ENCODE assay signal across 18 cellular contexts in the genomic region with DNA sequence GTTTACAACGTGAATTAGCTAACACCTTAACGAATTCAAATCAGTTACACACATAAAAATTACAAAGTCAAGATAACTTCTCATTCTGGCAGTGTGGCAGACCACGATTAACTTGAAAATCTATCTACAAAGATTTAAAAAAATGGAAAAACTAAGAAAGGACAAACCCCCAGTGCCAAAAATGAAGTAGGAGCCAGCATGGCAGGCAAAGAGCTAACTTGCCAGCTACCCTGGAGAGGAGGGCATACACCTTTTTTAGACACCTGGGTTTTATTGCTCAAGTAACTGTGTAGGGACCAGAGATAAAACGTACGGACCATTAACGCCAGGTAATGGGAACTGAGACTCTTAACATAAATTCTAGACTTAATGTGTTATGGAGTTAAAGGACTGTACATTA. TPM values are rescaled to one million over a fixed set of nuclear protein-coding genes. Genes with fewer than 3 reads are reported as not detected.
A peak's percentile ranks its signal among the peaks of the same experiment; 100 is the strongest.
DNase-seq lines count a peak whose midpoint lies in the region; ATAC-seq and TF ChIP-seq lines count a peak whose summit lies in the region.
"Had no signal": no experiment of that assay in that cellular context is flagged by ENCODE, and none has a peak within 500 bp of the region (broad histone marks: within the 10 kb centered on the region; RNA-seq: fewer than 3 reads in every experiment).

No MANE protein-coding gene starts in this region.

- H3F3A ChIP-seq in GM23248 (ENCODE audit: insufficient read depth): peaks cover 19% of the 10 kb centered on the region

- H3K9ac ChIP-seq in BLaER1 treated with 17β-estradiol and CSF1 and Interleukin-3, amounts not matched to agents 10 nM and 100 nM: peak overlapping the region in 1 of 11 experiments; percentile 30; a peak in 2 of 22 replicates
- peak overlapping the region; percentile 96; the same call in 1 of the 2 replicates for H3K9ac ChIP-seq in GM23248

- POLR2A ChIA-PET in naive thymus-derived CD4-positive, alpha-beta T cell (lab: Charles Lee): interaction anchor here (0.6 to 5.7 kb wide), 2 partner anchors 32 to 47 kb away, joined by 3 to 108 read pairs; no protein-coding TSS in a partner anchor
- POLR2A ChIA-PET in Caco-2 (lab: Charles Lee): interaction anchor here (0.6 kb wide), 1 partner anchor 12 kb away, joined by 7 read pairs; no protein-coding TSS in a partner anchor

- peak overlapping the region; percentile 18 to 99 (median 89) for H3K4me2 ChIP-seq in BLaER1 treated with 17β-estradiol and CSF1 and Interleukin-3, amounts not matched to agents 10 nM and 100 nM
- peak overlapping the region; percentile 99 for H3K4me2 ChIP-seq in GM23248 (ENCODE audit: unreplicated experiment)

- peaks cover 61 to 74% (median 71%) of the 10 kb centered on the region in 11 experiments; a peak in 21 of 22 replicates for H4K20me1 ChIP-seq in BLaER1 treated with 17β-estradiol and CSF1 and Interleukin-3, amounts not matched to agents 10 nM and 100 nM
- 0 out of 2 replicates have a peak, but pooled peaks cover 8% of the 10 kb centered on the region for H4K20me1 ChIP-seq in GM23248 (ENCODE audit: insufficient read depth)

- peaks cover 11 to 52% (median 29%) of the 10 kb centered on the region in 11 experiments for H3K36me3 ChIP-seq in BLaER1 treated with 17β-estradiol and CSF1 and Interleukin-3, amounts not matched to agents 10 nM and 100 nM
- H3K36me3 ChIP-seq in GM23248 (ENCODE audit: low read depth) (no peaks in the 10 kb centered on the region), Caco-2 (ENCODE audit: control insufficient read depth, insufficient read depth, low read length) (no peaks in the 10 kb centered on the region), mucosa of descending colon (ENCODE audit: low read depth) (no peaks in the 10 kb centered on the region)
- H3K36me3 ChIP-seq in naive thymus-derived CD4-positive, alpha-beta T cell (ENCODE audit: control insufficient read depth in 2 of 3, insufficient read depth in 3 of 3, low read length in 3 of 3): peaks cover 0 to 10% (median 0%) of the 10 kb centered on the region in 3 experiments
- H3K36me3 ChIP-seq: vagina had no signal

- CTCF ChIA-PET in naive thymus-derived CD4-positive, alpha-beta T cell (lab: Charles Lee): interaction anchor here (4.2 to 9.0 kb wide), 2 partner anchors 17 to 47 kb away, joined by 41 to 222 read pairs; a partner anchor contains a TSS
- CTCF ChIA-PET in Caco-2 (lab: Charles Lee): interaction anchor here (1.1 kb wide), 1 partner anchor 170 kb away, joined by 3 read pairs; no protein-coding TSS in a partner anchor

- intact Hi-C loops in naive thymus-derived CD4-positive, alpha-beta T cell (cut with micrococcal nuclease): no loop called here
- intact Hi-C loops in Caco-2 (cut with micrococcal nuclease; ENCODE audit: unreplicated experiment) (no loop called here), mucosa of descending colon (cut with DNase I, micrococcal nuclease) (no loop called here)

- H3K79me2 ChIP-seq in GM23248 (ENCODE audit: insufficient read depth): peaks cover 74% of the 10 kb centered on the region

- no peak overlapping the region for H2AFZ ChIP-seq in GM23248

- no peak overlapping the region for H3K4me3 ChIP-seq in BLaER1 treated with 17β-estradiol and CSF1 and Interleukin-3, amounts not matched to agents 10 nM and 100 nM
- H3K4me3 ChIP-seq in GM23248 (peak overlapping the region; percentile 92; the same call in 1 of the 2 replicates), Caco-2 (ENCODE audit: low read depth, low read length) (no peak overlapping the region), mucosa of descending colon (no peak overlapping the region)
- H3K4me3 ChIP-seq in naive thymus-derived CD4-positive, alpha-beta T cell (ENCODE audit: low read length): no peak overlapping the region
- H3K4me3 ChIP-seq: vagina had no signal

- peak overlapping the region; percentile 86 for H3K4me3 Mint-ChIP-seq in activated T-helper 17 cell treated with anti-CD3 and anti-CD28 coated beads, Interleukin-2, amount 50 U/mL, for 72 hours
- H3K4me3 Mint-ChIP-seq in naive thymus-derived CD4-positive, alpha-beta T cell: peak overlapping the region; percentile 26 to 95 (median 51)
- H3K4me3 Mint-ChIP-seq in Caco-2 (ENCODE audit: unreplicated experiment): no peak overlapping the region

- H3K27me3 Mint-ChIP-seq in activated T-helper 17 cell treated with anti-CD3 and anti-CD28 coated beads, Interleukin-2, amount 50 U/mL, for 72 hours: no peaks in the 10 kb centered on the region
- no peaks in the 10 kb centered on the region for H3K27me3 Mint-ChIP-seq in naive thymus-derived CD4-positive, alpha-beta T cell
- no peaks in the 10 kb centered on the region for H3K27me3 Mint-ChIP-seq in Caco-2 (ENCODE audit: insufficient read depth, unreplicated experiment)

- no peak for DNase-seq in GM23248
- DNase-seq in naive thymus-derived CD4-positive, alpha-beta T cell: no peak
- no peak for DNase-seq in NCI-H2107 treated with DMSO at 0.1 percent for 48 hours (lab: John Stamatoyannopoulos, UW; ENCODE audit: unreplicated experiment)
- no peak for DNase-seq in Caco-2
- DNase-seq in mucosa of descending colon: no peak
- DNase-seq: GDM1; NCI-H1436; NCI-H510A; stimulated activated naive CD4-positive, alpha-beta T cell treated with Interleukin-2 at 50 U/mL for 16 hours; T-helper 9 cell had no signal

- H3K9me2 ChIP-seq in GM23248 (ENCODE audit: insufficient read depth): no peaks in the 10 kb centered on the region

- ATAC-seq in activated T-helper 17 cell treated with anti-CD3 and anti-CD28 coated beads, Interleukin-2, amount 50 U/mL, for 72 hours (replicated peaks): no peak
- ATAC-seq in naive thymus-derived CD4-positive, alpha-beta T cell: no peak
- ATAC-seq in mucosa of descending colon: no peak
- ATAC-seq: activated naive CD4-positive, alpha-beta T cell treated with anti-CD3 and anti-CD28 coated beads, Interleukin-2, amount 50 U/mL, for 72 hours; K562; sciatic nerve had no signal

- peaks cover 74% of the 10 kb centered on the region for H3K36me3 Mint-ChIP-seq in activated T-helper 17 cell treated with anti-CD3 and anti-CD28 coated beads, Interleukin-2, amount 50 U/mL, for 72 hours (ENCODE audit: low read depth)
- peaks cover 0 to 5% (median 4%) of the 10 kb centered on the region in 5 donors for H3K36me3 Mint-ChIP-seq in naive thymus-derived CD4-positive, alpha-beta T cell
- H3K36me3 Mint-ChIP-seq in Caco-2 (ENCODE audit: insufficient read depth, unreplicated experiment): peaks cover 65% of the 10 kb centered on the region

- H3K27ac ChIP-seq in BLaER1 treated with 17β-estradiol and CSF1 and Interleukin-3, amounts not matched to agents 10 nM and 100 nM: no peak overlapping the region
- no peak overlapping the region for H3K27ac ChIP-seq in GM23248
- H3K27ac ChIP-seq in naive thymus-derived CD4-positive, alpha-beta T cell (ENCODE audit: low read depth, low read length): no peak overlapping the region
- H3K27ac ChIP-seq: vagina had no signal

- H3K9me3 Mint-ChIP-seq in activated T-helper 17 cell treated with anti-CD3 and anti-CD28 coated beads, Interleukin-2, amount 50 U/mL, for 72 hours: no peaks in the 10 kb centered on the region
- no peaks in the 10 kb centered on the region for H3K9me3 Mint-ChIP-seq in naive thymus-derived CD4-positive, alpha-beta T cell
- no peaks in the 10 kb centered on the region for H3K9me3 Mint-ChIP-seq in Caco-2 (ENCODE audit: unreplicated experiment)
- H3K9me3 Mint-ChIP-seq: activated naive CD4-positive, alpha-beta T cell treated with anti-CD3 and anti-CD28 coated beads, Interleukin-2, amount 50 U/mL, for 72 hours had no signal

- WGBS in GM23248 (ENCODE audit: low coverage in 1 of 2, low lambda C conversion rate in 2 of 2, missing lambda C conversion rate in 2 of 2), 2 experiments: 92 to 94% methylated on average over 6 of the region's 6 CpGs

- no peaks in the 10 kb centered on the region for H3K9me3 ChIP-seq in BLaER1 treated with 17β-estradiol and CSF1 and Interleukin-3, amounts not matched to agents 10 nM and 100 nM (replicated peaks in 1 of 11)
- no peaks in the 10 kb centered on the region for H3K9me3 ChIP-seq in GM23248 (ENCODE audit: low read depth)
- no peaks in the 10 kb centered on the region for H3K9me3 ChIP-seq in naive thymus-derived CD4-positive, alpha-beta T cell (ENCODE audit: control insufficient read depth in 2 of 3, low read length in 3 of 3)
- no peaks in the 10 kb centered on the region for H3K9me3 ChIP-seq in Caco-2
- H3K9me3 ChIP-seq in mucosa of descending colon: no peaks in the 10 kb centered on the region
- H3K9me3 ChIP-seq: vagina had no signal

- no peak overlapping the region for H3K27ac Mint-ChIP-seq in activated T-helper 17 cell treated with anti-CD3 and anti-CD28 coated beads, Interleukin-2, amount 50 U/mL, for 72 hours
- peak overlapping the region in 1 of 9 donors; percentile 21 for H3K27ac Mint-ChIP-seq in naive thymus-derived CD4-positive, alpha-beta T cell
- H3K27ac Mint-ChIP-seq in Caco-2 (ENCODE audit: unreplicated experiment): no peak overlapping the region
- H3K27ac Mint-ChIP-seq: activated naive CD4-positive, alpha-beta T cell treated with anti-CD3 and anti-CD28 coated beads, Interleukin-2, amount 50 U/mL, for 72 hours had no signal

- H3K27me3 ChIP-seq in BLaER1 treated with 17β-estradiol and CSF1 and Interleukin-3, amounts not matched to agents 10 nM and 100 nM: no peaks in the 10 kb centered on the region
- H3K27me3 ChIP-seq in GM23248 (replicated peaks; ENCODE audit: insufficient read depth) (no peaks in the 10 kb centered on the region), Caco-2 (replicated peaks; ENCODE audit: control insufficient read depth, insufficient read depth, low read length) (no peaks in the 10 kb centered on the region)
- no peaks in the 10 kb centered on the region for H3K27me3 ChIP-seq in naive thymus-derived CD4-positive, alpha-beta T cell (ENCODE audit: control insufficient read depth in 2 of 2, insufficient read depth in 2 of 2, low read length in 2 of 2)
- H3K27me3 ChIP-seq: vagina had no signal

- TF ChIP-seq CTCF in Caco-2 (IDR thresholded peaks at IDR 0.05; ENCODE audit: insufficient read depth in 1 of 2, low read depth in 1 of 2, low read length in 1 of 2, severe bottlenecking in 1 of 2, unreplicated experiment in 1 of 2) (no peak), mucosa of descending colon (IDR thresholded peaks at IDR 0.05) (no peak)

- BruUV-seq in Caco-2 (replicated peaks; lab: Mats Ljungman, UMichigan): no TSS peak

- peaks cover 28% of the 10 kb centered on the region for H3K4me1 Mint-ChIP-seq in activated T-helper 17 cell treated with anti-CD3 and anti-CD28 coated beads, Interleukin-2, amount 50 U/mL, for 72 hours
- peaks cover 45 to 84% (median 72%) of the 10 kb centered on the region in 7 donors for H3K4me1 Mint-ChIP-seq in naive thymus-derived CD4-positive, alpha-beta T cell
- peaks cover 16% of the 10 kb centered on the region for H3K4me1 Mint-ChIP-seq in Caco-2 (ENCODE audit: low read depth, unreplicated experiment)

- H3K4me1 ChIP-seq in BLaER1 treated with 17β-estradiol and CSF1 and Interleukin-3, amounts not matched to agents 10 nM and 100 nM: peaks cover 39 to 56% (median 48%) of the 10 kb centered on the region in 10 experiments
- H3K4me1 ChIP-seq in GM23248 (ENCODE audit: insufficient read depth) (peaks cover 30% of the 10 kb centered on the region), Caco-2 (peaks cover 12% of the 10 kb centered on the region; the same call in 1 of the 2 replicates), mucosa of descending colon (ENCODE audit: low read depth) (peaks cover 17% of the 10 kb centered on the region)
- H3K4me1 ChIP-seq in naive thymus-derived CD4-positive, alpha-beta T cell (ENCODE audit: control insufficient read depth in 2 of 2, insufficient read depth in 2 of 2, low read length in 2 of 2): peaks cover 36 to 42% of the 10 kb centered on the region in 2 donors

- in situ Hi-C loops in GM23248 (cut with MboI): no loop called here

RNA-seq across cellular contexts. Expression of a gene that starts 2.5 kb away (rescaled TPM):
- total RNA-seq in GM23248 (2014; rRNA removed; shearing (Covaris generic)): 27.5 and 39.3 TPM in 2 replicates
- 7.0 and 9.2 TPM in 2 replicates for polyA plus RNA-seq in GM23248 (2016; fragmentation: Nextera tagmentation; extraction: Ambion mirVana)
- total RNA-seq in activated T-helper 17 cell treated with anti-CD3 and anti-CD28 coated beads, Interleukin-2, amount 50 U/mL, for 72 hours: 100 to 1,000 TPM; 240 to 282 TPM
- 100 to 1,000 TPM; 162 to 281 (median 243) TPM for total RNA-seq in naive thymus-derived CD4-positive, alpha-beta T cell
- 10 to 100 TPM; 27.8 to 30.2 TPM for polyA plus RNA-seq in naive thymus-derived CD4-positive, alpha-beta T cell
- total RNA-seq in Caco-2 (2022): 335 and 350 TPM in 2 replicates
- total RNA-seq in mucosa of descending colon: 100 to 1,000 TPM; 131 to 165 (median 159) TPM

RNA-seq across cellular contexts. Expression of a gene that starts 16.3 kb away (rescaled TPM):
- total RNA-seq in GM23248 (2014; rRNA removed; shearing (Covaris generic)): not detected in 2 replicates
- polyA plus RNA-seq in GM23248 (2016; fragmentation: Nextera tagmentation; extraction: Ambion mirVana): 0.25 TPM in 1 of 2 replicates, not detected in the other
- total RNA-seq in activated T-helper 17 cell treated with anti-CD3 and anti-CD28 coated beads, Interleukin-2, amount 50 U/mL, for 72 hours: not detected
- total RNA-seq in naive thymus-derived CD4-positive, alpha-beta T cell: 10 to 100 TPM in 3 of 5 experiments, 1 to 10 TPM in 1, not detected in 1; 2.9 to 15.1 (median 14.0) TPM
- 10 to 100 TPM; 19.7 to 33.1 TPM for polyA plus RNA-seq in naive thymus-derived CD4-positive, alpha-beta T cell
- total RNA-seq in Caco-2 (2022) (not detected in 2 replicates), mucosa of descending colon (10 to 100 TPM; 31.0 to 82.4 (median 43.7) TPM)
- total RNA-seq: K562, RPMI7951 had no signal
- polyA plus RNA-seq: K562 had no signal

RNA-seq across cellular contexts. Expression of a gene that starts 51.1 kb away (rescaled TPM):
- total RNA-seq in GM23248 (2014; rRNA removed; shearing (Covaris generic)): not detected in 2 replicates
- polyA plus RNA-seq in GM23248 (2016; fragmentation: Nextera tagmentation; extraction: Ambion mirVana): not detected in 2 replicates
- total RNA-seq in activated T-helper 17 cell treated with anti-CD3 and anti-CD28 coated beads, Interleukin-2, amount 50 U/mL, for 72 hours: not detected
- total RNA-seq in naive thymus-derived CD4-positive, alpha-beta T cell: not detected
- polyA plus RNA-seq in naive thymus-derived CD4-positive, alpha-beta T cell: under 1 TPM in 1 of 2 donors, not detected in 1; 0.27 TPM
- not detected in 2 replicates for total RNA-seq in Caco-2 (2022)
- total RNA-seq in mucosa of descending colon: not detected
- total RNA-seq: activated naive CD4-positive, alpha-beta T cell treated with anti-CD3 and anti-CD28 coated beads, Interleukin-2, amount 50 U/mL, for 72 hours; cerebellum; K562; RPMI7951; sciatic nerve; vagina had no signal
- polyA plus RNA-seq: K562 had no signal

RNA-seq across cellular contexts. Expression of a gene that starts 56.9 kb away (rescaled TPM):
- total RNA-seq in GM23248 (2014; rRNA removed; shearing (Covaris generic)): not detected in 2 replicates
- not detected in 2 replicates for polyA plus RNA-seq in GM23248 (2016; fragmentation: Nextera tagmentation; extraction: Ambion mirVana)
- under 1 TPM in 1 of 2 donors, not detected in 1; 0.24 TPM for total RNA-seq in activated T-helper 17 cell treated with anti-CD3 and anti-CD28 coated beads, Interleukin-2, amount 50 U/mL, for 72 hours
- total RNA-seq in naive thymus-derived CD4-positive, alpha-beta T cell: 1 to 10 TPM in 1 of 5 experiments, under 1 TPM in 1, not detected in 3; 0.22 to 1.9 TPM
- under 1 TPM in 1 of 2 donors, not detected in 1; 0.09 TPM for polyA plus RNA-seq in naive thymus-derived CD4-positive, alpha-beta T cell
- not detected in 2 replicates for total RNA-seq in Caco-2 (2022)
- total RNA-seq in mucosa of descending colon: not detected
- total RNA-seq: activated naive CD4-positive, alpha-beta T cell treated with anti-CD3 and anti-CD28 coated beads, Interleukin-2, amount 50 U/mL, for 72 hours; cerebellum; K562; RPMI7951; vagina had no signal
- polyA plus RNA-seq: K562 had no signal

RNA-seq across cellular contexts. Expression of a gene that starts 58.7 kb away (rescaled TPM):
- not detected in 2 replicates for total RNA-seq in GM23248 (2014; rRNA removed; shearing (Covaris generic))
- polyA plus RNA-seq in GM23248 (2016; fragmentation: Nextera tagmentation; extraction: Ambion mirVana): 0.06 TPM in 1 of 2 replicates, not detected in the other
- total RNA-seq in activated T-helper 17 cell treated with anti-CD3 and anti-CD28 coated beads, Interleukin-2, amount 50 U/mL, for 72 hours: not detected
- total RNA-seq in naive thymus-derived CD4-positive, alpha-beta T cell: under 1 TPM in 4 of 5 experiments, not detected in 1; 0.16 to 0.49 (median 0.24) TPM
- polyA plus RNA-seq in naive thymus-derived CD4-positive, alpha-beta T cell: not detected
- total RNA-seq in Caco-2 (2022) (not detected in 2 replicates), mucosa of descending colon (not detected)
- total RNA-seq: K562, RPMI7951, vagina had no signal
- polyA plus RNA-seq: K562 had no signal
